In genomic region chr18:23568265-23568664, GRCh38 we compare ENCODE assay signal across 30 cellular contexts. TPM values are rescaled to one million over a fixed set of nuclear protein-coding genes. Genes with fewer than 3 reads are reported as not detected.
DNase-seq lines count a peak whose midpoint lies in the region; ATAC-seq, FAIRE-seq and TF ChIP-seq lines count a peak whose summit lies in the region.
"Had no signal": no experiment of that assay in that cellular context is flagged by ENCODE, and none has a peak within 500 bp of the region (broad histone marks: within the 10 kb centered on the region; RNA-seq: fewer than 3 reads in every experiment).

No MANE protein-coding gene starts in this region.

- H3K4me3 ChIP-seq in K562: no peak overlapping the region
- H3K4me3 ChIP-seq: SK-N-MC had no signal

- intact Hi-C loops in K562 (cut with micrococcal nuclease): no loop called here

- H3K36me3 Mint-ChIP-seq in mesothelial cell of epicardium: peaks cover 37% of the 10 kb centered on the region
- H3K36me3 Mint-ChIP-seq in stimulated activated effector memory CD8-positive, alpha-beta T cell treated with anti-CD3 and anti-CD28 coated beads, Interleukin-12 subunit alpha, Interleukin-12 subunit beta, amount 100 ng/mL, for 72 hours: peaks cover 92% of the 10 kb centered on the region
- peaks cover 59% of the 10 kb centered on the region for H3K36me3 Mint-ChIP-seq in activated CD4-positive, alpha-beta T cell treated with anti-CD3 and anti-CD28 coated beads, Interleukin-2, amount 10 ng/mL, durations not matched to agents 7 days and 5 days (ENCODE audit: low read depth)

- CTCF ChIA-PET in K562 (lab: Yijun Ruan, JAX; ENCODE audit: low intra/inter-chr PET ratio): no interaction called here
- CTCF ChIA-PET in activated CD4-positive, alpha-beta T cell treated with anti-CD3 and anti-CD28 coated beads, Interleukin-2, amount 10 ng/mL, durations not matched to agents 7 days and 5 days (lab: Charles Lee): interaction anchor here (1.7 kb wide), 1 partner anchor 12 kb away, joined by 4 read pairs; no protein-coding TSS in a partner anchor

- H3K79me2 ChIP-seq in K562 (ENCODE audit: control insufficient read depth, insufficient read depth, low read length): no peaks in the 10 kb centered on the region

- no peak for TF ChIP-seq RAD21 in K562 (CRISPR knock-in tag; conservative IDR thresholded peaks at IDR 0.05 in 1 of 2, IDR thresholded peaks at IDR 0.05 in 1 of 2)

- no peak overlapping the region for H2AFZ ChIP-seq in K562 (ENCODE audit: low read depth, low read length)

- no peak overlapping the region for H3K4me2 ChIP-seq in K562 (ENCODE audit: insufficient read depth, low read length)

- no peak overlapping the region for H3K4me3 Mint-ChIP-seq in mesothelial cell of epicardium
- H3K4me3 Mint-ChIP-seq in stimulated activated effector memory CD8-positive, alpha-beta T cell treated with anti-CD3 and anti-CD28 coated beads, Interleukin-12 subunit alpha, Interleukin-12 subunit beta, amount 100 ng/mL, for 72 hours: no peak overlapping the region
- H3K4me3 Mint-ChIP-seq in activated CD4-positive, alpha-beta T cell treated with anti-CD3 and anti-CD28 coated beads, Interleukin-2, amount 10 ng/mL, durations not matched to agents 7 days and 5 days: no peak overlapping the region
- H3K4me3 Mint-ChIP-seq: B cell; CD8-positive, alpha-beta T cell; IgD-negative memory B cell had no signal

- FAIRE-seq in K562 (lab: Jason Lieb, UNC): no peak
- FAIRE-seq: GM12891, GM19239, RCC 7860 had no signal

- TF ChIP-seq CTCF in K562 (IDR thresholded peaks at IDR 0.05 in 2 of 3, conservative IDR thresholded peaks at IDR 0.05 in 1 of 3; ENCODE audit: insufficient read depth in 2 of 3, low read depth in 1 of 3, low read length in 3 of 3) (no peak), mesothelial cell of epicardium (IDR thresholded peaks at IDR 0.05; ENCODE audit: unreplicated experiment) (no peak)

- H3K9me3 ChIP-seq in K562 (replicated peaks; ENCODE audit: control insufficient read depth, insufficient read depth, low read depth, low read length): no peaks in the 10 kb centered on the region
- H3K9me3 ChIP-seq: Caco-2 had no signal

- H3K4me1 Mint-ChIP-seq in mesothelial cell of epicardium: peaks cover 18% of the 10 kb centered on the region
- peaks cover 32% of the 10 kb centered on the region for H3K4me1 Mint-ChIP-seq in stimulated activated effector memory CD8-positive, alpha-beta T cell treated with anti-CD3 and anti-CD28 coated beads, Interleukin-12 subunit alpha, Interleukin-12 subunit beta, amount 100 ng/mL, for 72 hours
- H3K4me1 Mint-ChIP-seq in activated CD4-positive, alpha-beta T cell treated with anti-CD3 and anti-CD28 coated beads, Interleukin-2, amount 10 ng/mL, durations not matched to agents 7 days and 5 days: peaks cover 23% of the 10 kb centered on the region

- H3K27me3 Mint-ChIP-seq in mesothelial cell of epicardium (ENCODE audit: low read depth): no peaks in the 10 kb centered on the region
- no peaks in the 10 kb centered on the region for H3K27me3 Mint-ChIP-seq in activated CD4-positive, alpha-beta T cell treated with anti-CD3 and anti-CD28 coated beads, Interleukin-2, amount 10 ng/mL, durations not matched to agents 7 days and 5 days
- H3K27me3 Mint-ChIP-seq: B cell, IgD-negative memory B cell had no signal

- H3K27ac ChIP-seq in K562 (ENCODE audit: extremely low read depth, low read depth, low read length): no peak overlapping the region
- H3K27ac ChIP-seq: 22Rv1, C4-2B, SK-N-MC had no signal

- no peaks in the 10 kb centered on the region for H3K4me1 ChIP-seq in K562 (replicated peaks in 1 of 2; ENCODE audit: control insufficient read depth in 2 of 2, insufficient read depth in 2 of 2, low read length in 2 of 2)

- no peak for ATAC-seq in K562
- ATAC-seq in stimulated activated effector memory CD8-positive, alpha-beta T cell treated with anti-CD3 and anti-CD28 coated beads, Interleukin-12 subunit alpha, Interleukin-12 subunit beta, amount 100 ng/mL, for 72 hours: no peak
- ATAC-seq: CD8-positive, alpha-beta T cell; HCT116 had no signal

- POLR2A ChIA-PET in K562 (lab: Yijun Ruan, JAX): interaction anchor here (0.7 kb wide), 1 partner anchor 190 kb away, joined by 3 read pairs; no protein-coding TSS in a partner anchor
- POLR2A ChIA-PET in activated CD4-positive, alpha-beta T cell treated with anti-CD3 and anti-CD28 coated beads, Interleukin-2, amount 10 ng/mL, durations not matched to agents 7 days and 5 days (lab: Charles Lee): no interaction called here

- in situ Hi-C loops in K562 (cut with MboI): no loop called here

- WGBS in K562 (ENCODE audit: insufficient coverage, low coverage, missing lambda C conversion rate): 84% methylated on average over 2 of the region's 2 CpGs

- TSS peak; percentile 6 for BruUV-seq in K562 (replicated peaks; lab: Mats Ljungman, UMichigan)

- DNase-seq in NOMO-1 treated with DMSO at 0.1 percent for 48 hours (lab: John Stamatoyannopoulos, UW; ENCODE audit: unreplicated experiment) (peak; percentile 64), NOMO-1 treated with dmso at 0.1 percent for 144 hours (lab: John Stamatoyannopoulos, UW; ENCODE audit: unreplicated experiment) (no peak), K562 (ENCODE audit: extremely low read depth in 1 of 4, low spot score in 3 of 4) (no peak), mesothelial cell of epicardium (ENCODE audit: low spot score in 2 of 2, unreplicated experiment in 2 of 2) (no peak), NCI-H2171 treated with DMSO at 0.1 percent for 48 hours (lab: John Stamatoyannopoulos, UW) (no peak), NCI-H510A (lab: John Stamatoyannopoulos, UW) (no peak)
- DNase-seq in stimulated activated effector memory CD8-positive, alpha-beta T cell treated with anti-CD3 and anti-CD28 coated beads, Interleukin-12 subunit alpha, Interleukin-12 subunit beta, amount 100 ng/mL, for 72 hours (ENCODE audit: low spot score in 2 of 2): no peak
- no peak for DNase-seq in activated CD4-positive, alpha-beta T cell treated with anti-CD3 and anti-CD28 coated beads, Interleukin-2, amount 10 ng/mL, durations not matched to agents 7 days and 5 days
- DNase-seq: Caco-2; CD8-positive, alpha-beta T cell; DMS 273 treated with DMSO at 0.1 percent for 48 hours; DMS79; EL; GDM1; NCI-H1105; NCI-H1436 treated with DMSO at 0.1 percent for 48 hours; NCI-H187 treated with DMSO at 0.1 percent for 48 hours; NCI-H446; NCI-H526; NCI-H82; SIG-M5 had no signal

- TF ChIP-seq EP300 in K562 (IDR thresholded peaks at IDR 0.05; ENCODE audit: low read length): no peak

- H3K9me1 ChIP-seq in K562 (ENCODE audit: control insufficient read depth, insufficient read depth, low read length): no peaks in the 10 kb centered on the region

- TF ChIP-seq POLR2A in K562 (conservative IDR thresholded peaks at IDR 0.05): no peak

- peak overlapping the region; percentile 44 for H3K27ac Mint-ChIP-seq in mesothelial cell of epicardium
- peak overlapping the region; percentile 67 for H3K27ac Mint-ChIP-seq in stimulated activated effector memory CD8-positive, alpha-beta T cell treated with anti-CD3 and anti-CD28 coated beads, Interleukin-12 subunit alpha, Interleukin-12 subunit beta, amount 100 ng/mL, for 72 hours
- no peak overlapping the region for H3K27ac Mint-ChIP-seq in activated CD4-positive, alpha-beta T cell treated with anti-CD3 and anti-CD28 coated beads, Interleukin-2, amount 10 ng/mL, durations not matched to agents 7 days and 5 days
- H3K27ac Mint-ChIP-seq: B cell; CD8-positive, alpha-beta T cell had no signal

- no peaks in the 10 kb centered on the region for H4K20me1 ChIP-seq in K562 (replicated peaks; ENCODE audit: control insufficient read depth, insufficient read depth, low read length)

- peaks cover 87% of the 10 kb centered on the region for H3K36me3 ChIP-seq in K562 (ENCODE audit: control insufficient read depth, insufficient read depth, low read length)

- no peaks in the 10 kb centered on the region for H3K9me3 Mint-ChIP-seq in mesothelial cell of epicardium
- no peaks in the 10 kb centered on the region for H3K9me3 Mint-ChIP-seq in stimulated activated effector memory CD8-positive, alpha-beta T cell treated with anti-CD3 and anti-CD28 coated beads, Interleukin-12 subunit alpha, Interleukin-12 subunit beta, amount 100 ng/mL, for 72 hours
- H3K9me3 Mint-ChIP-seq in activated CD4-positive, alpha-beta T cell treated with anti-CD3 and anti-CD28 coated beads, Interleukin-2, amount 10 ng/mL, durations not matched to agents 7 days and 5 days: no peaks in the 10 kb centered on the region
- H3K9me3 Mint-ChIP-seq: CD8-positive, alpha-beta T cell; IgD-negative memory B cell had no signal

- H3K27me3 ChIP-seq in K562 (ENCODE audit: control insufficient read depth in 2 of 2, insufficient read depth in 2 of 2, low read length in 2 of 2): no peaks in the 10 kb centered on the region

- H3K9ac ChIP-seq in K562 (ENCODE audit: insufficient read depth in 1 of 2, low read depth in 2 of 2, low read length in 2 of 2): no peak overlapping the region

TF ChIP-seq in K562, 482 proteins besides CTCF, POLR2A, EP300 and RAD21 (continues in another document):
- no peak for TF ChIP-seq SUPT5H (IDR thresholded peaks at IDR 0.05)

RNA-seq across cellular contexts. Expression of gene NPC1, which starts 18.0 kb away (rescaled TPM):
- total RNA-seq in K562 (2011; cell fraction: chromatin; rRNA removed; ENCODE audit: low replicate concordance): 287 and 292 TPM in 2 replicates
- 238 and 263 TPM in 2 replicates for total RNA-seq in K562 (2011; cell fraction: nucleolus; rRNA removed)
- 259 and 261 TPM in 2 replicates for total RNA-seq in K562 (2011; cell fraction: nucleoplasm; rRNA removed)
- total RNA-seq in K562 (2014; rRNA removed) (27.6 and 37.1 TPM in 2 replicates), K562 (2014; rRNA removed; fragmentation: Illumina TruSeq; extraction: Trizol) (29.3 and 29.5 TPM in 2 replicates), K562 (2015; rRNA removed; fragmentation: Illumina TruSeq; extraction: Trizol) (23.9 TPM in 2 replicates), K562 (2021) (42.5 and 45.9 TPM in 2 replicates), mesothelial cell of epicardium (35.5 to 39.9 TPM (median 35.8 TPM) in 3 replicates)
- polyA plus RNA-seq in K562 (2011; rRNA removed) (41.1 and 46.5 TPM in 2 replicates), K562 (2014; fragmentation: Illumina TruSeq; extraction: Trizol) (31.6 and 32.0 TPM in 2 replicates), K562 (2014; fragmentation: Nextera tagmentation; extraction: Ambion mirVana) (10 to 100 TPM; 17.1 to 19.1 TPM), K562 (2014; rRNA removed) (23.4 and 26.6 TPM in 2 replicates)
- 51.7 and 58.3 TPM in 2 replicates for polyA plus RNA-seq in K562 (2011; cell fraction: cytosol; rRNA removed)
- 128 and 144 TPM in 2 replicates for polyA plus RNA-seq in K562 (2011; cell fraction: nucleus; rRNA removed)
- polyA plus RNA-seq in K562 (2012): 25.2 and 35.2 TPM in 2 replicates
- 90.7 and 106 TPM in 2 replicates for polyA minus RNA-seq in K562 (2011; rRNA and poly(A)+ RNA removed)
- 49.1 and 49.2 TPM in 2 replicates for polyA minus RNA-seq in K562 (2011; cell fraction: cytosol; rRNA and poly(A)+ RNA removed)
- 67.6 and 93.7 TPM in 2 replicates for polyA minus RNA-seq in K562 (2011; cell fraction: nucleus; rRNA and poly(A)+ RNA removed)
- total RNA-seq in activated CD4-positive, alpha-beta T cell treated with anti-CD3 and anti-CD28 coated beads, Interleukin-2, amount 10 ng/mL, durations not matched to agents 7 days and 5 days: 10 to 100 TPM; 33.8 to 37.3 TPM
